Comparison of ENCODE assay signal across 7 cellular contexts in the genomic region with DNA sequence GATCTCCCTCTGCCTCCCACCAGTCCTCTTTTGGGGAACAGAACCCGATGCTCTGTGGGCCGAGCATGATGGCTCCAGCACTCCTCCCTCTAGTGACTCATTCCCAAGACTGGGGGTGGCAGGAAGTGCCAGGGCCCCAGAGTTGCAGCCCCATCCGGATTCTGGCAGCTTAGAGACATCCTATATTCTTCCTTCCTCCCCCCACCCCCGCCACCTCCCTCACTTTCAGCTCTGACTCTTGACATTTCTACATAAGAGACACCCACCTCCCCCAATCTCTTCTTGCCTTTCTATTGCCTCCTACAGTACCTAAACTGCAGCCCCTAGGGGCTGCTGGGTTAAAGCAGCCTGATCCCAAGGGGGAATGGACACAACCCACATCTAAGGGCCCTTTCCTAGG. TPM values are rescaled to one million over a fixed set of nuclear protein-coding genes. Genes with fewer than 3 reads are reported as not detected.
A peak's percentile ranks its signal among the peaks of the same experiment; 100 is the strongest.
DNase-seq lines count a peak whose midpoint lies in the region; ATAC-seq, FAIRE-seq and TF ChIP-seq lines count a peak whose summit lies in the region.

No MANE protein-coding gene starts in this region.

- H3K36me3 Mint-ChIP-seq in activated CD4-positive, alpha-beta T cell treated with anti-CD3 and anti-CD28 coated beads, Interleukin-2, amount 10 ng/mL, durations not matched to agents 7 days and 5 days (ENCODE audit: low read depth) = no peaks in the 10 kb centered on the region

- CTCF ChIA-PET in activated CD4-positive, alpha-beta T cell treated with anti-CD3 and anti-CD28 coated beads, Interleukin-2, amount 10 ng/mL, durations not matched to agents 7 days and 5 days (lab: Charles Lee) = interaction anchor here (0.9 to 1.4 kb wide), 7 partner anchors 11 to 48 kb away, joined by 3 to 4 read pairs (median 3); no protein-coding TSS in a partner anchor

- POLR2A ChIA-PET in activated CD4-positive, alpha-beta T cell treated with anti-CD3 and anti-CD28 coated beads, Interleukin-2, amount 10 ng/mL, durations not matched to agents 7 days and 5 days (lab: Charles Lee) = no interaction called here

- no peak overlapping the region for H3K4me3 Mint-ChIP-seq in activated CD4-positive, alpha-beta T cell treated with anti-CD3 and anti-CD28 coated beads, Interleukin-2, amount 10 ng/mL, durations not matched to agents 7 days and 5 days

- H3K27ac ChIP-seq in coronary artery = no peak overlapping the region

- peaks cover 5% of the 10 kb centered on the region for H3K27me3 Mint-ChIP-seq in activated CD4-positive, alpha-beta T cell treated with anti-CD3 and anti-CD28 coated beads, Interleukin-2, amount 10 ng/mL, durations not matched to agents 7 days and 5 days

- TF ChIP-seq CTCF in foreskin fibroblast (IDR thresholded peaks at IDR 0.05; ENCODE audit: low read depth, low read length) = no peak
- no peak for TF ChIP-seq CTCF in coronary artery (IDR thresholded peaks at IDR 0.05)

- H3K9me3 Mint-ChIP-seq in activated CD4-positive, alpha-beta T cell treated with anti-CD3 and anti-CD28 coated beads, Interleukin-2, amount 10 ng/mL, durations not matched to agents 7 days and 5 days = no peaks in the 10 kb centered on the region

- DNase-seq in HTR-8/SVneo (ENCODE audit: insufficient read length, low spot score) = peak; percentile 81
- peak; percentile 26 for DNase-seq in activated CD4-positive, alpha-beta T cell treated with anti-CD3 and anti-CD28 coated beads, Interleukin-2, amount 10 ng/mL, durations not matched to agents 7 days and 5 days
- peak; percentile 73 to 84 for DNase-seq in foreskin fibroblast
- DNase-seq in stimulated activated CD8-positive, alpha-beta memory T cell treated with anti-CD3 and anti-CD28 coated beads, Interleukin-4, amount 100 ng/mL, for 24 hours (ENCODE audit: low read depth) = peak; percentile 38
- DNase-seq in NCI-H510A (lab: John Stamatoyannopoulos, UW) = no peak
- no peak for DNase-seq in coronary artery (ENCODE audit: low spot score)

- no peak for ATAC-seq in HG02610 (IDR thresholded peaks at IDR 0.05; ENCODE audit: unreplicated experiment)

- H3K4me1 Mint-ChIP-seq in activated CD4-positive, alpha-beta T cell treated with anti-CD3 and anti-CD28 coated beads, Interleukin-2, amount 10 ng/mL, durations not matched to agents 7 days and 5 days = peaks cover 19% of the 10 kb centered on the region

- H3K4me3 ChIP-seq in foreskin fibroblast (ENCODE audit: low read depth in 1 of 2, low read length in 2 of 2) (no peak overlapping the region), coronary artery (no peak overlapping the region)

- no peak for FAIRE-seq in HTR-8/SVneo (lab: Jason Lieb, UNC)

- peak overlapping the region; percentile 15 for H3K27ac Mint-ChIP-seq in activated CD4-positive, alpha-beta T cell treated with anti-CD3 and anti-CD28 coated beads, Interleukin-2, amount 10 ng/mL, durations not matched to agents 7 days and 5 days

RNA-seq across cellular contexts. Expression of gene MATR3, which starts 47.1 kb away (rescaled TPM):
- total RNA-seq in activated CD4-positive, alpha-beta T cell treated with anti-CD3 and anti-CD28 coated beads, Interleukin-2, amount 10 ng/mL, durations not matched to agents 7 days and 5 days = 100 to 1,000 TPM; 168 to 222 TPM

RNA-seq across cellular contexts. Expression of gene SIL1, which starts 48.2 kb away (rescaled TPM):
- total RNA-seq in activated CD4-positive, alpha-beta T cell treated with anti-CD3 and anti-CD28 coated beads, Interleukin-2, amount 10 ng/mL, durations not matched to agents 7 days and 5 days = 1 to 10 TPM; 9.4 to 9.7 TPM

Comparison
In these comparisons a context has a peak if more than half of its experiments do, and no peak if none do; other contexts are left out.
1. DNase-seq: peak in HTR-8/SVneo (single experiment), activated CD4-positive, alpha-beta T cell treated with anti-CD3 and anti-CD28 coated beads, Interleukin-2, amount 10 ng/mL, durations not matched to agents 7 days and 5 days (single experiment), foreskin fibroblast (2 of 2) and stimulated activated CD8-positive, alpha-beta memory T cell treated with anti-CD3 and anti-CD28 coated beads, Interleukin-4, amount 100 ng/mL, for 24 hours (single experiment); none in NCI-H510A (single experiment) and coronary artery (single experiment).